30 cellular contexts compared by ENCODE assay signal in the genomic region with DNA sequence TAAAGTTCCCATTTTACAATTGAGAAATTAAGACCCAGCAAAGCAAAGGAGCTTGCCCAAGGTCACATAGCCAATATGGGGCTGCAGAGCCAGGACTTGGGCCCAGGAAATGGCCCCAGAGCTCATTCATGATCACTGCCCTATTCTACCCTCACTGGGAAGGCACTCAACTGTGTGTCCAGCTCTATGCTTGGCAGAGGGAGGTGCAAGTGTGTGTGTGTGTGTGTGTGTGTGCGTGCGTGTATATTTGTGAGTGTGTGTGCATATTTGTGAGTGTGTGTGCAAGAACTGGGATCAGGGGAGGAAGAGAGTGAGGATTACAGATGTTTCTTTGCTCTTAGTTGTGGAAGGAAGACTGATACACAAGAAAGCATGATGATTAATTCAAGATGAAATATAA.
"Had no signal": no experiment of that assay in that cellular context is flagged by ENCODE, and none has a peak within 500 bp of the region (broad histone marks: within the 10 kb centered on the region; RNA-seq: fewer than 3 reads in every experiment).

No MANE protein-coding gene starts in this region.

- H3K9ac ChIP-seq: parathyroid adenoma had no signal

- H3K4me1 Mint-ChIP-seq: stimulated activated effector memory CD8-positive, alpha-beta T cell treated with anti-CD3 and anti-CD28 coated beads, Interleukin-12 subunit alpha, Interleukin-12 subunit beta, amount 100 ng/mL, for 72 hours; stimulated activated naive B cell treated with anti-CD40 and anti-IgM and Interleukin-4, amounts not matched to agents 10 μg/mL and 1 μg/mL and 100 μg/mL, for 72 hours had no signal

- H3K9me3 Mint-ChIP-seq: natural killer cell treated with Interleukin-12 subunit alpha and Interleukin-12 subunit beta and Interleukin-15 and Interleukin-18, amount 100 ng/mL, for 72 hours; nephron progenitor cell; stimulated activated naive B cell treated with anti-CD40 and anti-IgM and Interleukin-4, amounts not matched to agents 10 μg/mL and 1 μg/mL and 100 μg/mL, for 72 hours; stimulated activated naive CD8-positive, alpha-beta T cell treated with anti-CD3 and anti-CD28 coated beads, Interleukin-15, Interleukin-2, amounts not matched to agents 100 ng/mL and 50 ng/mL, for 24 hours had no signal

- H3K36me3 ChIP-seq: neutrophil, ovary, right lobe of liver, sigmoid colon, stomach, thoracic aorta, thyroid gland, tibial nerve, upper lobe of left lung, vagina had no signal

- H3K4me1 ChIP-seq: psoas muscle, right lobe of liver, sigmoid colon, thyroid gland, tibial nerve, upper lobe of left lung, vagina had no signal

- H3K27ac ChIP-seq: neutrophil, ovary, parathyroid adenoma, psoas muscle, right lobe of liver, sigmoid colon, stomach, thoracic aorta, thyroid gland, tibial nerve, upper lobe of left lung, vagina had no signal

- H3K27me3 ChIP-seq: ovary, right lobe of liver, sigmoid colon, thyroid gland, tibial nerve, upper lobe of left lung, vagina had no signal

- H3K27ac Mint-ChIP-seq: naive thymus-derived CD8-positive, alpha-beta T cell; natural killer cell treated with Interleukin-12 subunit alpha and Interleukin-12 subunit beta and Interleukin-15 and Interleukin-18, amount 100 ng/mL, for 72 hours; nephron progenitor cell; progenitor cell of endocrine pancreas; stimulated activated effector memory CD8-positive, alpha-beta T cell treated with anti-CD3 and anti-CD28 coated beads, Interleukin-12 subunit alpha, Interleukin-12 subunit beta, amount 100 ng/mL, for 72 hours; stimulated activated naive B cell treated with anti-CD40 and anti-IgM and Interleukin-4, amounts not matched to agents 10 μg/mL and 1 μg/mL and 100 μg/mL, for 72 hours; stimulated activated naive CD8-positive, alpha-beta T cell treated with anti-CD3 and anti-CD28 coated beads, Interleukin-15, Interleukin-2, amounts not matched to agents 100 ng/mL and 50 ng/mL, for 24 hours had no signal

- H3K4me3 Mint-ChIP-seq: naive thymus-derived CD8-positive, alpha-beta T cell; natural killer cell treated with Interleukin-12 subunit alpha and Interleukin-12 subunit beta and Interleukin-15 and Interleukin-18, amount 100 ng/mL, for 72 hours; nephron progenitor cell; neural crest cell; stimulated activated effector memory CD8-positive, alpha-beta T cell treated with anti-CD3 and anti-CD28 coated beads, Interleukin-12 subunit alpha, Interleukin-12 subunit beta, amount 100 ng/mL, for 72 hours; stimulated activated naive B cell treated with anti-CD40 and anti-IgM and Interleukin-4, amounts not matched to agents 10 μg/mL and 1 μg/mL and 100 μg/mL, for 72 hours; stimulated activated naive CD8-positive, alpha-beta T cell treated with anti-CD3 and anti-CD28 coated beads, Interleukin-15, Interleukin-2, amounts not matched to agents 100 ng/mL and 50 ng/mL, for 24 hours had no signal

- H3K9me3 ChIP-seq: neutrophil, ovary, psoas muscle, right lobe of liver, sigmoid colon, stomach, thoracic aorta, thyroid gland, tibial nerve, upper lobe of left lung, vagina had no signal

- H3K36me3 Mint-ChIP-seq: naive thymus-derived CD8-positive, alpha-beta T cell; natural killer cell treated with Interleukin-12 subunit alpha and Interleukin-12 subunit beta and Interleukin-15 and Interleukin-18, amount 100 ng/mL, for 72 hours; stimulated activated effector memory CD8-positive, alpha-beta T cell treated with anti-CD3 and anti-CD28 coated beads, Interleukin-12 subunit alpha, Interleukin-12 subunit beta, amount 100 ng/mL, for 72 hours; stimulated activated naive B cell treated with anti-CD40 and anti-IgM and Interleukin-4, amounts not matched to agents 10 μg/mL and 1 μg/mL and 100 μg/mL, for 72 hours had no signal

- DNase-seq: naive thymus-derived CD8-positive, alpha-beta T cell; nephron progenitor cell; nucleus accumbens; ovary; posterior cingulate gyrus; psoas muscle; right cardiac atrium; right lobe of liver; sigmoid colon; small intestine; stimulated activated CD4-positive, alpha-beta T cell treated with anti-CD3 and anti-CD28 coated beads, Interleukin-15, amount 100 ng/mL, for 24 hours; stimulated activated CD4-positive, alpha-beta T cell treated with anti-CD3 and anti-CD28 coated beads, Interleukin-2, amount 100 ng/mL, for 24 hours; stimulated activated CD4-positive, alpha-beta T cell treated with anti-CD3 and anti-CD28 coated beads, Interleukin-2, amount 100 ng/mL, for 48 hours; stimulated activated CD4-positive, alpha-beta T cell treated with anti-CD3 and anti-CD28 coated beads, Interleukin-4, amount 100 ng/mL, for 24 hours; stimulated activated naive B cell treated with anti-CD40 and anti-IgM and Interleukin-4, amounts not matched to agents 10 μg/mL and 1 μg/mL and 100 μg/mL, for 72 hours; stimulated activated naive CD4-positive, alpha-beta T cell treated with Interleukin-2 at 50 U/mL for 16 hours; stomach; thyroid gland; trophoblast cell; upper lobe of left lung had no signal

- H3K4me3 ChIP-seq: ovary, psoas muscle, right lobe of liver, sigmoid colon, stomach, thoracic aorta, thyroid gland, tibial nerve, upper lobe of left lung, vagina had no signal
